In the genomic region with DNA sequence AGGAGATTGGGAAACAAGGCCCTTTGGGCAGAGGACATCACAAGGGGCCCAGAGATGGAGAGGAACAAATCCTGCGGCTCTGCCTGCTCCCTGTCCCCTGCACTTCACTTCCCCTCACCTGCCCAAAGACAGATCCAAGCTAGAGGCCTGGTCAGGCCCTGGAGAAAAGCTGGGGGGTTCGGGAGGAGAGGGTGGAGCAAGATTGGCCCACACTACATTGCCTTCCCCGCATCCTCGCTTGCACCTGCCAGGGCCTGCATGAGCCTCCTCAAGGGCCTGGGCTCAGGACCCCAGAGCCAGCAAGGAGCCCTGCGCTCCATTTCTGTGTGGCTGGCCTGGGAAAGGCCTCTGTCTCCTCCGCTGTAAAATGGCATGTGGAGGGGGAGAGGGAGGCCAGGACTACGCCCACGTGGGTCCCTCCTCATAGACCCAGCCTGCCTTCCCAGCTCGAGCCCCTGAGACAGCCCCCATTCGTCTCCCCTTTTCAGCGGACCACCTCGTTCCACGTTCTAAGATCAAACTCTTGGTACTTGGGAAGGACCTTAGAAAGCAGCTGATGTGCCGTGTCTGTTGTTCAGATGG, we compare ENCODE assay signal across 17 cellular contexts.
DNase-seq lines count a peak whose midpoint lies in the region; ATAC-seq and TF ChIP-seq lines count a peak whose summit lies in the region.
"Had no signal": no experiment of that assay in that cellular context is flagged by ENCODE, and none has a peak within 500 bp of the region (broad histone marks: within the 10 kb centered on the region; RNA-seq: fewer than 3 reads in every experiment).

No MANE protein-coding gene starts in this region.

- H3K4me1 Mint-ChIP-seq in HFFc6 (ENCODE audit: low read depth) (peaks cover 15% of the 10 kb centered on the region), endodermal cell (peaks cover 41% of the 10 kb centered on the region)

- POLR2A ChIA-PET in A673 (lab: Charles Lee; ENCODE audit: low non-redundant PET), result no interaction called here

- DNase-seq in A673 (ENCODE audit: low spot score) (no peak), HFFc6 (no peak), endodermal cell (no peak), neuronal stem cell (ENCODE audit: low spot score) (no peak), body of pancreas (no peak), NCI-H128 (lab: John Stamatoyannopoulos, UW; ENCODE audit: unreplicated experiment) (no peak), NCI-H82 (lab: John Stamatoyannopoulos, UW) (no peak)
- DNase-seq: activated CD4-positive, alpha-beta T cell treated with anti-CD3 and anti-CD28 coated beads for 4 hours; activated T-cell treated with anti-CD3 and anti-CD28 coated beads, Interleukin-2, amount 50 U/mL, for 1 hour; DMS 273 treated with DMSO at 0.1 percent for 48 hours; NCI-H2081; NCI-H774; SIG-M5; stimulated activated naive CD8-positive, alpha-beta T cell treated with anti-CD3 and anti-CD28 coated beads, Interleukin-15, Interleukin-2, amounts not matched to agents 100 U/mL and 50 U/mL, for 24 hours had no signal

- H3K9me3 Mint-ChIP-seq in HFFc6, result no peaks in the 10 kb centered on the region
- no peaks in the 10 kb centered on the region for H3K9me3 Mint-ChIP-seq in endodermal cell

- no peak overlapping the region for H3K9ac ChIP-seq in endodermal cell (ENCODE audit: extremely low read depth, low read length, poor library complexity, severe bottlenecking)
- no peak overlapping the region for H3K9ac ChIP-seq in neuronal stem cell (ENCODE audit: low read depth, low read length, poor library complexity)

- H2BK5ac ChIP-seq in neuronal stem cell (ENCODE audit: low read length), result no peak overlapping the region

- CTCF ChIA-PET in A673 (lab: Charles Lee), result interaction anchor here (0.9 kb wide), 1 partner anchor 29 kb away, joined by 3 read pairs; no protein-coding TSS in a partner anchor

- peak overlapping the region; percentile 37 for H2BK120ac ChIP-seq in neuronal stem cell (ENCODE audit: low read depth, low read length)

- ATAC-seq in HG03159 (IDR thresholded peaks at IDR 0.05; ENCODE audit: unreplicated experiment) (no peak), body of pancreas (no peak)
- ATAC-seq: stimulated activated naive CD8-positive, alpha-beta T cell treated with anti-CD3 and anti-CD28 coated beads, Interleukin-15, Interleukin-2, amounts not matched to agents 100 U/mL and 50 U/mL, for 24 hours had no signal

- no peak overlapping the region for H4K8ac ChIP-seq in neuronal stem cell (ENCODE audit: low read depth, low read length)

- TF ChIP-seq CTCF in A673 (conservative IDR thresholded peaks at IDR 0.05; ENCODE audit: low read depth, low read length) (no peak), HFFc6 (IDR thresholded peaks at IDR 0.05) (no peak), endodermal cell (conservative IDR thresholded peaks at IDR 0.05) (no peak), body of pancreas (IDR thresholded peaks at IDR 0.05) (no peak)

- H4K91ac ChIP-seq in neuronal stem cell (ENCODE audit: low read depth, low read length, poor library complexity), result no peak overlapping the region

- no peaks in the 10 kb centered on the region for H3K36me3 Mint-ChIP-seq in HFFc6 (ENCODE audit: low read depth)
- H3K36me3 Mint-ChIP-seq in endodermal cell (ENCODE audit: low read depth), result no peaks in the 10 kb centered on the region

- H3K27ac ChIP-seq in A673 (ENCODE audit: low read depth, low read length, poor library complexity, severe bottlenecking) (peak overlapping the region; percentile 21), endodermal cell (ENCODE audit: low read depth, low read length) (peak overlapping the region; percentile 74), neuronal stem cell (replicated peaks; ENCODE audit: low read length) (no peak overlapping the region), body of pancreas (no peak overlapping the region)

- H2BK12ac ChIP-seq in neuronal stem cell (ENCODE audit: low read length), result no peak overlapping the region

- intact Hi-C loops in A673 (cut with micrococcal nuclease; ENCODE audit: unreplicated experiment), result no loop called here
- intact Hi-C loops in body of pancreas (cut with DNase I), result no loop called here

- H3K18ac ChIP-seq in neuronal stem cell (ENCODE audit: low read length), result peak overlapping the region; percentile 39

- H3K4me2 ChIP-seq in neuronal stem cell (ENCODE audit: insufficient read depth, low read length, poor library complexity, severe bottlenecking), result no peak overlapping the region

- H3K9me3 ChIP-seq in A673 (ENCODE audit: low read depth, low read length, poor library complexity, severe bottlenecking), result no peaks in the 10 kb centered on the region
- no peaks in the 10 kb centered on the region for H3K9me3 ChIP-seq in endodermal cell (ENCODE audit: control insufficient read depth, low read length)
- H3K9me3 ChIP-seq in neuronal stem cell (replicated peaks in 1 of 2; ENCODE audit: control insufficient read depth in 2 of 2, insufficient read depth in 1 of 2, low read depth in 1 of 2, low read length in 2 of 2), result peaks cover 0 to 3% of the 10 kb centered on the region in 2 donors
- H3K9me3 ChIP-seq in body of pancreas, result no peaks in the 10 kb centered on the region
- H3K9me3 ChIP-seq: MG63 had no signal

- H3K27me3 ChIP-seq in A673 (replicated peaks; ENCODE audit: insufficient read depth, low read depth, low read length, poor library complexity) (no peaks in the 10 kb centered on the region), endodermal cell (ENCODE audit: control insufficient read depth, insufficient read depth, low read length, poor library complexity, severe bottlenecking) (peaks cover 6% of the 10 kb centered on the region), neuronal stem cell (ENCODE audit: control insufficient read depth in 3 of 3, insufficient read depth in 3 of 3, low read depth in 1 of 3, low read length in 3 of 3) (no peaks in the 10 kb centered on the region), body of pancreas (no peaks in the 10 kb centered on the region)
- H3K27me3 ChIP-seq: MG63 had no signal

- H3K4ac ChIP-seq in neuronal stem cell (ENCODE audit: low read length), result no peak overlapping the region

- peak overlapping the region; percentile 17 for H2AK5ac ChIP-seq in neuronal stem cell (ENCODE audit: low read depth, low read length)

- H3K14ac ChIP-seq in neuronal stem cell (ENCODE audit: low read length), result no peak overlapping the region

- H3K4me1 ChIP-seq in A673 (ENCODE audit: insufficient read depth, low read length, poor library complexity, severe bottlenecking) (peaks cover 46% of the 10 kb centered on the region), endodermal cell (ENCODE audit: control insufficient read depth, insufficient read depth, low read length) (peaks cover 39% of the 10 kb centered on the region), neuronal stem cell (ENCODE audit: control insufficient read depth in 2 of 2, insufficient read depth in 1 of 2, low read depth in 1 of 2, low read length in 2 of 2) (peaks cover 29 to 33% of the 10 kb centered on the region in 2 donors), body of pancreas (no peaks in the 10 kb centered on the region)

- H3K4me3 Mint-ChIP-seq in HFFc6 (peak overlapping the region; percentile 51; the same call in 1 of the 2 replicates), endodermal cell (no peak overlapping the region)

- no peak overlapping the region for H3K23ac ChIP-seq in neuronal stem cell (ENCODE audit: low read depth, low read length, poor library complexity)

- 57 to 88% methylated on average over 5 to 14 of the region's 14 CpGs for WGBS in endodermal cell (ENCODE audit: insufficient coverage in 1 of 2, insufficient read length in 1 of 2), 2 experiments
- no CpG with 5 or more reads among the region's 14 CpGs for WGBS in neuronal stem cell (ENCODE audit: extremely low coverage in 2 of 2, insufficient read length in 2 of 2, insufficient replicate concordance in 1 of 2), 2 donors
- 88 to 90% methylated on average over 10 to 14 of the region's 14 CpGs for WGBS in body of pancreas, 2 donors

- H3K4me3 ChIP-seq in A673 (ENCODE audit: low read depth, low read length, poor library complexity, severe bottlenecking) (no peak overlapping the region), endodermal cell (ENCODE audit: low read length) (no peak overlapping the region), neuronal stem cell (ENCODE audit: low read length in 2 of 2) (no peak overlapping the region), body of pancreas (no peak overlapping the region)
- H3K4me3 ChIP-seq: coronary artery, MG63 had no signal

- TF ChIP-seq POLR2A in body of pancreas (IDR thresholded peaks at IDR 0.05), result no peak

- peak overlapping the region; percentile 69 for H3K27ac Mint-ChIP-seq in HFFc6
- H3K27ac Mint-ChIP-seq in endodermal cell, result peak overlapping the region; percentile 52

- H3K79me1 ChIP-seq in neuronal stem cell (ENCODE audit: low read depth, low read length), result no peaks in the 10 kb centered on the region

- H2AFZ ChIP-seq in neuronal stem cell (ENCODE audit: low read length), result peak overlapping the region; percentile 91

- H3K27me3 Mint-ChIP-seq in HFFc6 (ENCODE audit: insufficient read depth), result peaks cover 18% of the 10 kb centered on the region
- H3K27me3 Mint-ChIP-seq in endodermal cell (ENCODE audit: insufficient read depth), result peaks cover 11% of the 10 kb centered on the region

- H3K36me3 ChIP-seq in A673 (ENCODE audit: insufficient read depth, low read length, poor library complexity, severe bottlenecking) (no peaks in the 10 kb centered on the region), endodermal cell (ENCODE audit: control insufficient read depth, insufficient read depth, low read length) (no peaks in the 10 kb centered on the region), neuronal stem cell (replicated peaks in 1 of 2; ENCODE audit: control insufficient read depth in 2 of 2, insufficient read depth in 2 of 2, low read length in 2 of 2) (no peaks in the 10 kb centered on the region), body of pancreas (replicated peaks in 1 of 2; ENCODE audit: insufficient read depth in 1 of 2, low read depth in 2 of 2) (no peaks in the 10 kb centered on the region)
- H3K36me3 ChIP-seq: MG63 had no signal

- peak overlapping the region; percentile 5 for H2BK15ac ChIP-seq in neuronal stem cell (ENCODE audit: low read length)

- no TSS peak for BruUV-seq in A673 (replicated peaks; lab: Mats Ljungman, UMichigan)

Comparison
In these comparisons a context has a peak if more than half of its experiments do, and no peak if none do; other contexts are left out.
1. H3K27ac ChIP-seq: peak in A673 (single experiment) and endodermal cell (single experiment); none in neuronal stem cell (single experiment) and body of pancreas (0 of 4).